1 cellular context compared by ENCODE assay signal in genomic region chr3:195893916-195894315, GRCh38.
TF ChIP-seq lines count a peak whose summit lies in the region.

No MANE protein-coding gene starts in this region.

TF ChIP-seq in HepG2, 621 proteins besides CTCF, POLR2A, EP300 and RAD21 (continued from another document):
- no peak for TF ChIP-seq E2F2 (CRISPR knock-in tag; IDR thresholded peaks at IDR 0.05; ENCODE audit: borderline replicate concordance)
- TF ChIP-seq ZBTB26 (CRISPR knock-in tag; IDR thresholded peaks at IDR 0.05; ENCODE audit: borderline replicate concordance) = no peak
- TF ChIP-seq SIX1 (CRISPR knock-in tag; IDR thresholded peaks at IDR 0.05; ENCODE audit: borderline replicate concordance) = no peak
- TF ChIP-seq FLYWCH1 (CRISPR knock-in tag; IDR thresholded peaks at IDR 0.05) = no peak
TF ChIP-seq in HepG2: peak in this region for 0.
